16 cellular contexts compared by ENCODE assay signal in the genomic region with DNA sequence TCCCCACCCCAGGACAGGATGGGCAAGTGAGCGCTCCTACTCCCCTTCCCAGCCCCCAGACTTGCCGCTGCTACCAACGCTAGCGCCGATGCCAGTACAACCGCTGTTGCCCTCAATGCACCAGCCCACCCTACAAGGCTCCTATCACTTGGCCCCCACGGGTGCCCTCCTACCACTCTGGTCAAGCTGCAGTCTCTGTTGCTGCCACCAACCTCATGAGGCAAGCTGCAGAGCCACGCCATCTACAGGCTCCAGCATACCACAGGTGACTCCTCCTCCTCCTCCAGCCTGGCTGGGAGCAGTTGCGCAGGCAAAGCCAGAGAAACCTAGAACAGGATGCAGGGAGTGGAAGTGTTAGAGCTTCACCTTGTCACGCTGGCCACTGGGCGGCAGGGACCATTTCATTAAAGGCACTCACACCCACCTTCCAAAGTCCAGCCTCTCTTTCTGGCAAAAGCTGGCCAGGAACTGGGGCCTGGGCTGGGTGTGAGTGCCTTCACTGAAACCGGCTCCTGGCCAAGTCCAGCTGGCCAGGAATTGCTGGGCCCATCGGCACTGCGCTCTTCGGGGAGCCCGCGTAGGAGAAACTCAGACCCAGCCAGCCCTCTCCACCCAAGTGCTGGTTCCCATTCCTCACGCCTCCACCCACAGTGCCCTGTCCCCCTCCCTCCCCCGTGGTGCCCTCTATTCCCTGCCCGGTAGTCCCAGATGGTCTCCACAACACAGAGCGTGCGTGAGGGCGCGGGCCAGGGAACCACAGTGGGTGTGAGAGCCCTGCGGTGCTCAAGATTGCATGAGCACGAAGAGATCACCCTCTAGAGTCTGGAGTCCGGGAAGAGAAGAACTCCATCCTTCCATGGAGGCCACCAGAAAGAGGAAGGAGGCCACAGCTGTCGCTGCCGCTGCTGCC. TPM values are rescaled to one million over a fixed set of nuclear protein-coding genes. Genes with fewer than 3 reads are reported as not detected.
A peak's percentile ranks its signal among the peaks of the same experiment; 100 is the strongest.
DNase-seq lines count a peak whose midpoint lies in the region; TF ChIP-seq lines count a peak whose summit lies in the region.
"Had no signal": no experiment of that assay in that cellular context is flagged by ENCODE, and none has a peak within 500 bp of the region (broad histone marks: within the 10 kb centered on the region; RNA-seq: fewer than 3 reads in every experiment).

No MANE protein-coding gene starts in this region.

- H3K14ac ChIP-seq in neuronal stem cell (ENCODE audit: low read length), result peak overlapping the region; percentile 56

- no peak overlapping the region for H2BK120ac ChIP-seq in neuronal stem cell (ENCODE audit: low read depth, low read length)

- no peaks in the 10 kb centered on the region for H4K20me1 ChIP-seq in MM.1S (ENCODE audit: insufficient read depth, low read length)

- H2AFZ ChIP-seq in neuronal stem cell (ENCODE audit: low read length), result peak overlapping the region; percentile 95
- H2AFZ ChIP-seq in MM.1S (ENCODE audit: low read length), result no peak overlapping the region

- H3K4me3 ChIP-seq in endodermal cell (ENCODE audit: low read length) (peak overlapping the region; percentile 88), neuronal stem cell (ENCODE audit: low read length in 2 of 2) (peak overlapping the region in 1 of 2 donors; percentile 73), MM.1S (ENCODE audit: low read length) (no peak overlapping the region)
- H3K4me3 ChIP-seq: ascending aorta had no signal

- H3K9me3 ChIP-seq in endodermal cell (ENCODE audit: control insufficient read depth, low read length), result peaks cover 15% of the 10 kb centered on the region
- H3K9me3 ChIP-seq in neuronal stem cell (replicated peaks in 1 of 2; ENCODE audit: control insufficient read depth in 2 of 2, insufficient read depth in 1 of 2, low read depth in 1 of 2, low read length in 2 of 2), result peaks cover 1 to 2% of the 10 kb centered on the region in 2 donors
- no peaks in the 10 kb centered on the region for H3K9me3 ChIP-seq in MM.1S (replicated peaks; ENCODE audit: insufficient read depth, low read length)
- H3K9me3 ChIP-seq: ascending aorta had no signal

- WGBS in endodermal cell (ENCODE audit: insufficient coverage in 1 of 2, insufficient read length in 1 of 2), 2 experiments, result 92 to 93% methylated on average over 18 to 29 of the region's 29 CpGs
- WGBS in neuronal stem cell (ENCODE audit: extremely low coverage in 2 of 2, insufficient read length in 2 of 2, insufficient replicate concordance in 1 of 2), 2 donors, result no CpG with 5 or more reads among the region's 29 CpGs

- H3K4me1 ChIP-seq in endodermal cell (ENCODE audit: control insufficient read depth, insufficient read depth, low read length), result no peaks in the 10 kb centered on the region
- peaks cover 2 to 4% of the 10 kb centered on the region in 2 donors for H3K4me1 ChIP-seq in neuronal stem cell (ENCODE audit: control insufficient read depth in 2 of 2, insufficient read depth in 1 of 2, low read depth in 1 of 2, low read length in 2 of 2)
- H3K4me1 ChIP-seq in MM.1S (ENCODE audit: low read length), result no peaks in the 10 kb centered on the region
- H3K4me1 ChIP-seq: ascending aorta had no signal

- H3K4me1 Mint-ChIP-seq in endodermal cell, result peaks cover 19% of the 10 kb centered on the region

- H3K27me3 Mint-ChIP-seq in endodermal cell (ENCODE audit: insufficient read depth), result peaks cover 19% of the 10 kb centered on the region

- H3K36me3 ChIP-seq in endodermal cell (ENCODE audit: control insufficient read depth, insufficient read depth, low read length) (peaks cover 8% of the 10 kb centered on the region), neuronal stem cell (replicated peaks in 1 of 2; ENCODE audit: control insufficient read depth in 2 of 2, insufficient read depth in 2 of 2, low read length in 2 of 2) (no peaks in the 10 kb centered on the region), MM.1S (replicated peaks; ENCODE audit: insufficient read depth, low read length) (no peaks in the 10 kb centered on the region)
- H3K36me3 ChIP-seq: ascending aorta had no signal

- peak overlapping the region; percentile 49 for H2BK15ac ChIP-seq in neuronal stem cell (ENCODE audit: low read length)

- H3K36me3 Mint-ChIP-seq in endodermal cell (ENCODE audit: low read depth), result peaks cover 33% of the 10 kb centered on the region

- no peak overlapping the region for H3K27ac ChIP-seq in endodermal cell (ENCODE audit: low read depth, low read length)
- H3K27ac ChIP-seq in neuronal stem cell (replicated peaks; ENCODE audit: low read length), result no peak overlapping the region
- H3K27ac ChIP-seq in MM.1S (ENCODE audit: low read length), result no peak overlapping the region
- H3K27ac ChIP-seq: ascending aorta had no signal

- peaks cover 10% of the 10 kb centered on the region for H3K79me1 ChIP-seq in neuronal stem cell (ENCODE audit: low read depth, low read length)

- H3K27me3 ChIP-seq in endodermal cell (ENCODE audit: control insufficient read depth, insufficient read depth, low read length, poor library complexity, severe bottlenecking) (peaks cover 4% of the 10 kb centered on the region), neuronal stem cell (ENCODE audit: control insufficient read depth in 3 of 3, insufficient read depth in 3 of 3, low read depth in 1 of 3, low read length in 3 of 3) (no peaks in the 10 kb centered on the region), MM.1S (replicated peaks; ENCODE audit: insufficient read depth, low read length) (peaks cover 12% of the 10 kb centered on the region; the same call in 1 of the 2 replicates)
- H3K27me3 ChIP-seq: ascending aorta had no signal

- no peaks in the 10 kb centered on the region for H3K9me2 ChIP-seq in MM.1S (replicated peaks; ENCODE audit: insufficient read depth, low read length)

- no peaks in the 10 kb centered on the region for H3F3A ChIP-seq in MM.1S (ENCODE audit: insufficient read depth, low read length)

- peak overlapping the region; percentile 78 for H3K18ac ChIP-seq in neuronal stem cell (ENCODE audit: low read length)

- H2AK5ac ChIP-seq in neuronal stem cell (ENCODE audit: low read depth, low read length), result peak overlapping the region; percentile 94

- H3K9me3 Mint-ChIP-seq in endodermal cell, result peaks cover 19% of the 10 kb centered on the region
- H3K9me3 Mint-ChIP-seq: T-helper 2 cell treated with Interferon-gamma antibody and Interleukin-4, amounts not matched to agents 5 μg/mL and 100 μg/mL, for 36 hours had no signal

- H4K91ac ChIP-seq in neuronal stem cell (ENCODE audit: low read depth, low read length, poor library complexity), result peak overlapping the region; percentile 85

- no peak overlapping the region for H3K27ac Mint-ChIP-seq in endodermal cell
- H3K27ac Mint-ChIP-seq: T-helper 2 cell treated with Interferon-gamma antibody and Interleukin-4, amounts not matched to agents 5 μg/mL and 100 μg/mL, for 36 hours had no signal

- peak; percentile 14 for TF ChIP-seq CTCF in GM12873 (IDR thresholded peaks at IDR 0.05; ENCODE audit: insufficient read depth, low read depth, low read length, missing control alignments)
- peak; percentile 53 for TF ChIP-seq CTCF in endodermal cell (conservative IDR thresholded peaks at IDR 0.05)
- no peak for TF ChIP-seq CTCF in MM.1S (IDR thresholded peaks at IDR 0.05; ENCODE audit: low read length)

- no peak overlapping the region for H3K4me2 ChIP-seq in neuronal stem cell (ENCODE audit: insufficient read depth, low read length, poor library complexity, severe bottlenecking)
- no peak overlapping the region for H3K4me2 ChIP-seq in MM.1S (ENCODE audit: low read depth, low read length)

- peak overlapping the region; percentile 63 for H2BK12ac ChIP-seq in neuronal stem cell (ENCODE audit: low read length)

- H3K4ac ChIP-seq in neuronal stem cell (ENCODE audit: low read length), result no peak overlapping the region

- H2BK5ac ChIP-seq in neuronal stem cell (ENCODE audit: low read length), result no peak overlapping the region

- DNase-seq in NCI-H2107 (lab: John Stamatoyannopoulos, UW) (peak; percentile 5), endodermal cell (peak; percentile 78), neuronal stem cell (ENCODE audit: low spot score) (no peak), dermis blood vessel endothelial cell (no peak), NCI-H226 (no peak), MM.1S (no peak)
- DNase-seq in NK-92 treated with Interleukin-12 subunit alpha and Interleukin-12 subunit beta, amount 100 ng/mL, for 24 hours (lab: John Stamatoyannopoulos, UW), result no peak
- DNase-seq: activated T-cell treated with anti-CD3 and anti-CD28 coated beads, Interleukin-2, amount 50 U/mL, for 1 hour; DMS79; KBM-7; occipital lobe; stimulated activated CD4-positive, alpha-beta T cell treated with anti-CD3 and anti-CD28 coated beads, Interleukin-2, amount 100 ng/mL, for 48 hours had no signal

- H4K8ac ChIP-seq in neuronal stem cell (ENCODE audit: low read depth, low read length), result no peak overlapping the region

- no peak overlapping the region for H3K4me3 Mint-ChIP-seq in endodermal cell
- H3K4me3 Mint-ChIP-seq: T-helper 2 cell treated with Interferon-gamma antibody and Interleukin-4, amounts not matched to agents 5 μg/mL and 100 μg/mL, for 36 hours had no signal

- H3K9ac ChIP-seq in endodermal cell (ENCODE audit: extremely low read depth, low read length, poor library complexity, severe bottlenecking) (no peak overlapping the region), neuronal stem cell (ENCODE audit: low read depth, low read length, poor library complexity) (no peak overlapping the region), MM.1S (ENCODE audit: low read length) (no peak overlapping the region)

- no peaks in the 10 kb centered on the region for H3K79me2 ChIP-seq in MM.1S (ENCODE audit: low read length)

- peak overlapping the region; percentile 34 for H3K23ac ChIP-seq in neuronal stem cell (ENCODE audit: low read depth, low read length, poor library complexity)

RNA-seq across cellular contexts. Expression of a gene that starts 1.6 kb away (rescaled TPM):
- total RNA-seq in endodermal cell (1 to 10 TPM; 4.2 to 7.3 TPM), dermis blood vessel endothelial cell (not detected in 2 replicates)
- polyA plus RNA-seq in endodermal cell (2013, experiment 1 of 2), result 3.9 TPM
- 2.7 TPM for polyA plus RNA-seq in endodermal cell (2013, experiment 2 of 2)
- polyA plus RNA-seq in neuronal stem cell (2013, experiment 1 of 2), result 5.3 TPM
- 5.3 TPM for polyA plus RNA-seq in neuronal stem cell (2013, experiment 2 of 2)
- total RNA-seq: ascending aorta, occipital lobe, temporal lobe had no signal

RNA-seq across cellular contexts. Expression of a gene that starts 40.3 kb away (rescaled TPM):
- total RNA-seq in endodermal cell (not detected), dermis blood vessel endothelial cell (not detected in 2 replicates)
- not detected for polyA plus RNA-seq in endodermal cell (2013, experiment 1 of 2)
- 0.21 TPM for polyA plus RNA-seq in endodermal cell (2013, experiment 2 of 2)
- 0.03 TPM for polyA plus RNA-seq in neuronal stem cell (2013, experiment 1 of 2)
- polyA plus RNA-seq in neuronal stem cell (2013, experiment 2 of 2), result not detected
- total RNA-seq: ascending aorta, occipital lobe, temporal lobe had no signal

Comparison
In these comparisons a context has a peak if more than half of its experiments do, and no peak if none do; other contexts are left out.
1. DNase-seq: peak in NCI-H2107 (single experiment) and endodermal cell (single experiment); none in neuronal stem cell (single experiment), dermis blood vessel endothelial cell (single experiment), NCI-H226 (single experiment), NK-92 treated with Interleukin-12 subunit alpha and Interleukin-12 subunit beta, amount 100 ng/mL, for 24 hours (single experiment) and MM.1S (single experiment).